In the genomic region with DNA sequence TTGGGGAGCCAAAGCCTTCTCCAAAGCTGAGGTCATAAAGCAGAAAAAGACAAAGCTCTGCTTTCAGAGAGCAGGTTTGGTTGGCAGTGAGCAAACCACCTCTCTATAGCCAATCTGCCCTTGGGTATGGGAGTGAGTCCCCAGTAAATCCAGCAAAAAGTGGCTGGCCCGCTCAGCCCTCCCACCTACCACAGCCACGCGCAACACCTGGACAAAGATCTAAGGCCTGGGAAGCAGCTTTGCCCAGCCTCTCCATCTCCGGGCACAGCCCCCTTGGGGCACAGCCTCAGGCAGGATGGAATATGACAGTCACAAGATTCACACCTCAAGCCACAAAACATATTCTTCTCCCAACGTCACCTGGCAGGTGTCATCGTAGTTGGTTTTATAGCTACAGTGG, we compare ENCODE assay signal across 1 cellular context.
TF ChIP-seq lines count a peak whose summit lies in the region.

No MANE protein-coding gene starts in this region.

TF ChIP-seq in GM23338, 12 proteins besides CTCF, POLR2A, EP300 and RAD21 (continued from another document):
- TF ChIP-seq ZNF462 (CRISPR knock-in tag; IDR thresholded peaks at IDR 0.05) (no peak), ZNF331 (CRISPR knock-in tag; IDR thresholded peaks at IDR 0.05; ENCODE audit: low read depth) (no peak), EZH2phosphoT487 (IDR thresholded peaks at IDR 0.05; ENCODE audit: unreplicated experiment) (no peak), POLR2AphosphoS5 (IDR thresholded peaks at IDR 0.05; ENCODE audit: low read depth) (no peak), STAT1 (IDR thresholded peaks at IDR 0.05; ENCODE audit: unreplicated experiment) (no peak), CREB1 (CRISPR knock-in tag; IDR thresholded peaks at IDR 0.05; ENCODE audit: low read depth) (no peak), REST (IDR thresholded peaks at IDR 0.05; ENCODE audit: unreplicated experiment) (no peak), EZH2 (IDR thresholded peaks at IDR 0.05; ENCODE audit: low read depth, unreplicated experiment) (no peak), NANOG (IDR thresholded peaks at IDR 0.05; ENCODE audit: borderline replicate concordance) (no peak), JUNB (IDR thresholded peaks at IDR 0.05; ENCODE audit: unreplicated experiment) (no peak)
- TF ChIP-seq, protein P1, sequence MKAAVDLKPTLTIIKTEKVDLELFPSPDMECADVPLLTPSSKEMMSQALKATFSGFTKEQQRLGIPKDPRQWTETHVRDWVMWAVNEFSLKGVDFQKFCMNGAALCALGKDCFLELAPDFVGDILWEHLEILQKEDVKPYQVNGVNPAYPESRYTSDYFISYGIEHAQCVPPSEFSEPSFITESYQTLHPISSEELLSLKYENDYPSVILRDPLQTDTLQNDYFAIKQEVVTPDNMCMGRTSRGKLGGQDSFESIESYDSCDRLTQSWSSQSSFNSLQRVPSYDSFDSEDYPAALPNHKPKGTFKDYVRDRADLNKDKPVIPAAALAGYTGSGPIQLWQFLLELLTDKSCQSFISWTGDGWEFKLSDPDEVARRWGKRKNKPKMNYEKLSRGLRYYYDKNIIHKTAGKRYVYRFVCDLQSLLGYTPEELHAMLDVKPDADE (IDR thresholded peaks at IDR 0.05): no peak
